Comparison of ENCODE assay signal across 1 cellular context in genomic region chr16:20801278-20801677, GRCh38.
TF ChIP-seq lines count a peak whose summit lies in the region.

No MANE protein-coding gene starts in this region.

TF ChIP-seq in HepG2, 621 proteins besides CTCF, POLR2A, EP300 and RAD21:
- TF ChIP-seq MAFK (conservative IDR thresholded peaks at IDR 0.05 in 1 of 2, IDR thresholded peaks at IDR 0.05 in 1 of 2; ENCODE audit: low read length in 2 of 2) (peak; percentile 76 to 80), MAFF (IDR thresholded peaks at IDR 0.05; ENCODE audit: low read depth, low read length) (peak; percentile 60; the same call in 1 of the 2 replicates), AHR (CRISPR knock-in tag; IDR thresholded peaks at IDR 0.05) (no peak), NFE2L2 (IDR thresholded peaks at IDR 0.05; ENCODE audit: low read length) (peak; percentile 77)
TF ChIP-seq in HepG2: peak in this region for 3.
